In genomic region chr12:111394480-111394879, GRCh38 we compare ENCODE assay signal across 25 cellular contexts.
"Had no signal": no experiment of that assay in that cellular context is flagged by ENCODE, and none has a peak within 500 bp of the region (broad histone marks: within the 10 kb centered on the region; RNA-seq: fewer than 3 reads in every experiment).

No MANE protein-coding gene starts in this region.

- H3K4me1 ChIP-seq: uterus had no signal

- H3K9me3 ChIP-seq: lower lobe of right lung, neutrophil, ovary, right atrium auricular region, right lobe of liver, tibial nerve, uterus had no signal

- H3K27me3 Mint-ChIP-seq: stimulated activated memory B cell treated with anti-CD40 and anti-IgM and Interleukin-4, amounts not matched to agents 10 μg/mL and 1 μg/mL and 100 μg/mL, for 72 hours; stimulated activated naive CD8-positive, alpha-beta T cell treated with anti-CD3 and anti-CD28 coated beads, Interleukin-15, amount 100 ng/mL, for 72 hours had no signal

- ATAC-seq: left lobe of liver; naive thymus-derived CD8-positive, alpha-beta T cell; stimulated activated memory B cell treated with anti-CD40 and anti-IgM and Interleukin-4, amounts not matched to agents 10 μg/mL and 1 μg/mL and 100 μg/mL, for 72 hours; stimulated activated naive CD8-positive, alpha-beta T cell treated with anti-CD3 and anti-CD28 coated beads, Interleukin-15, amount 100 ng/mL, for 72 hours had no signal

- H3K36me3 ChIP-seq: lower lobe of right lung, neutrophil, ovary, right atrium auricular region, right lobe of liver, tibial nerve, uterus had no signal

- H3K27me3 ChIP-seq: neutrophil, ovary, right atrium auricular region, right lobe of liver, tibial nerve, uterus had no signal

- H3K4me3 ChIP-seq: lower lobe of right lung, ovary, right atrium auricular region, right lobe of liver, smooth muscle cell, tibial nerve, uterus had no signal

- H3K4me3 Mint-ChIP-seq: naive thymus-derived CD8-positive, alpha-beta T cell; nephron; neural crest cell; stimulated activated memory B cell treated with anti-CD40 and anti-IgM and Interleukin-4, amounts not matched to agents 10 μg/mL and 1 μg/mL and 100 μg/mL, for 72 hours; stimulated activated naive CD8-positive, alpha-beta T cell treated with anti-CD3 and anti-CD28 coated beads, Interleukin-15, amount 100 ng/mL, for 72 hours; type B pancreatic cell had no signal

- H3K27ac ChIP-seq: lower lobe of right lung, ovary, right atrium auricular region, right lobe of liver, uterus had no signal

- H3K4me2 ChIP-seq: smooth muscle cell had no signal

- H3K36me3 Mint-ChIP-seq: naive thymus-derived CD8-positive, alpha-beta T cell; type B pancreatic cell had no signal

- H3K9me3 Mint-ChIP-seq: naive thymus-derived CD8-positive, alpha-beta T cell; nephron; neural crest cell; stimulated activated memory B cell treated with anti-CD40 and anti-IgM and Interleukin-4, amounts not matched to agents 10 μg/mL and 1 μg/mL and 100 μg/mL, for 72 hours; type B pancreatic cell had no signal

- H3K27ac Mint-ChIP-seq: nephron; progenitor cell of endocrine pancreas; stimulated activated memory B cell treated with anti-CD40 and anti-IgM and Interleukin-4, amounts not matched to agents 10 μg/mL and 1 μg/mL and 100 μg/mL, for 72 hours; type B pancreatic cell had no signal

- DNase-seq: hippocampal formation; kidney glomerular epithelial cell; mammary epithelial cell; naive thymus-derived CD8-positive, alpha-beta T cell; occipital lobe; ovary; stimulated activated CD4-positive, alpha-beta T cell treated with anti-CD3 and anti-CD28 coated beads, Interleukin-1b, Interleukin-23, amount 100 ng/mL, for 48 hours; stimulated activated CD4-positive, alpha-beta T cell treated with anti-CD3 and anti-CD28 coated beads, Interleukin-2, amount 100 ng/mL, for 48 hours; stimulated activated CD4-positive, alpha-beta T cell treated with anti-CD3 and anti-CD28 coated beads, Interleukin-4, amount 100 ng/mL, for 4 hours; stimulated activated CD8-positive, alpha-beta memory T cell treated with anti-CD3 and anti-CD28 coated beads, Interleukin-4, amount 100 ng/mL, for 48 hours; stimulated activated naive CD4-positive, alpha-beta T cell treated with Interleukin-2 at 50 U/mL for 16 hours; stimulated activated naive CD8-positive, alpha-beta T cell treated with anti-CD3 and anti-CD28 coated beads, Interleukin-15, amount 100 ng/mL, for 72 hours; uterus had no signal

- H3K4me1 Mint-ChIP-seq: nephron, neural crest cell had no signal
